In genomic region chrX:148024425-148025148, GRCh38 we compare ENCODE assay signal across 17 cellular contexts. TPM values are rescaled to one million over a fixed set of nuclear protein-coding genes. Genes with fewer than 3 reads are reported as not detected.
DNase-seq lines count a peak whose midpoint lies in the region; ATAC-seq and TF ChIP-seq lines count a peak whose summit lies in the region.
"Had no signal": no experiment of that assay in that cellular context is flagged by ENCODE, and none has a peak within 500 bp of the region (broad histone marks: within the 10 kb centered on the region; RNA-seq: fewer than 3 reads in every experiment).

No MANE protein-coding gene starts in this region.

- H3K27me3 ChIP-seq in PC-9 (ENCODE audit: insufficient read depth, low read depth) = no peaks in the 10 kb centered on the region
- H3K27me3 ChIP-seq: body of pancreas, uterus had no signal

- ATAC-seq in GM18868 (IDR thresholded peaks at IDR 0.05; ENCODE audit: unreplicated experiment) = peak; percentile 96
- peak; percentile 84 for ATAC-seq in GM21825 (IDR thresholded peaks at IDR 0.05; ENCODE audit: unreplicated experiment)
- peak; percentile 77 for ATAC-seq in HG03457 (IDR thresholded peaks at IDR 0.05; ENCODE audit: unreplicated experiment)
- ATAC-seq: body of pancreas, esophagus mucosa had no signal

- POLR2A ChIA-PET in PC-9 (lab: Charles Lee; ENCODE audit: unreplicated experiment) = no interaction called here

- H3K9me2 ChIP-seq in PC-9 (ENCODE audit: insufficient read depth) = no peaks in the 10 kb centered on the region

- no peaks in the 10 kb centered on the region for H3K79me2 ChIP-seq in PC-9 (ENCODE audit: low read depth)

- no TSS peak for BruUV-seq in PC-9 (replicated peaks; lab: Mats Ljungman, UMichigan)

- H3K4me2 ChIP-seq in PC-9 = no peak overlapping the region

- H3K27ac ChIP-seq in PC-9 = no peak overlapping the region
- H3K27ac ChIP-seq: body of pancreas, SK-N-MC, uterus had no signal

- H3K4me3 ChIP-seq in PC-9 = no peak overlapping the region
- H3K4me3 ChIP-seq: body of pancreas, HAP-1, SK-N-MC, uterus had no signal

- H4K20me1 ChIP-seq in PC-9 (ENCODE audit: insufficient read depth) = no peaks in the 10 kb centered on the region

- H3K9me3 ChIP-seq in PC-9 (ENCODE audit: insufficient read depth, low read depth) = no peaks in the 10 kb centered on the region
- H3K9me3 ChIP-seq: body of pancreas, HAP-1, uterus had no signal

- no peaks in the 10 kb centered on the region for H3F3A ChIP-seq in PC-9 (ENCODE audit: insufficient read depth, low read depth)

- no peak for TF ChIP-seq CTCF in PC-9 (conservative IDR thresholded peaks at IDR 0.05)

- CTCF ChIA-PET in PC-9 (lab: Charles Lee) = no interaction called here

- no peaks in the 10 kb centered on the region for H3K36me3 ChIP-seq in PC-9 (ENCODE audit: low read depth)
- H3K36me3 ChIP-seq: HAP-1, uterus had no signal

- DNase-seq in medulla oblongata (ENCODE audit: extremely low spot score) = peak; percentile 37
- no peak for DNase-seq in DMS 273 treated with DMSO at 0.1 percent for 48 hours (lab: John Stamatoyannopoulos, UW)
- DNase-seq in cerebellum (ENCODE audit: low spot score) = no peak
- DNase-seq in DMS79 (lab: John Stamatoyannopoulos, UW) = no peak
- DNase-seq in PC-9 = no peak
- DNase-seq: body of pancreas, DND-41, kidney, NCI-H1417, uterus had no signal

- H3K4me1 ChIP-seq in PC-9 (replicated peaks; ENCODE audit: insufficient read depth) = 0 out of 2 replicates have a peak, but pooled peaks cover 9% of the 10 kb centered on the region
- H3K4me1 ChIP-seq: body of pancreas, HAP-1, uterus had no signal

- intact Hi-C loops in PC-9 (cut with micrococcal nuclease; ENCODE audit: unreplicated experiment) = no loop called here

- H2AFZ ChIP-seq in PC-9 = no peak overlapping the region

RNA-seq across cellular contexts. Expression of gene FMR1NB, which starts 43.5 kb away (rescaled TPM):
- total RNA-seq in cerebellum (not detected), PC-9 (2021) (not detected in 2 replicates)
- total RNA-seq: body of pancreas, esophagus mucosa, kidney, osteoblast, uterus had no signal
